Comparison of ENCODE assay signal across 18 cellular contexts in the genomic region with DNA sequence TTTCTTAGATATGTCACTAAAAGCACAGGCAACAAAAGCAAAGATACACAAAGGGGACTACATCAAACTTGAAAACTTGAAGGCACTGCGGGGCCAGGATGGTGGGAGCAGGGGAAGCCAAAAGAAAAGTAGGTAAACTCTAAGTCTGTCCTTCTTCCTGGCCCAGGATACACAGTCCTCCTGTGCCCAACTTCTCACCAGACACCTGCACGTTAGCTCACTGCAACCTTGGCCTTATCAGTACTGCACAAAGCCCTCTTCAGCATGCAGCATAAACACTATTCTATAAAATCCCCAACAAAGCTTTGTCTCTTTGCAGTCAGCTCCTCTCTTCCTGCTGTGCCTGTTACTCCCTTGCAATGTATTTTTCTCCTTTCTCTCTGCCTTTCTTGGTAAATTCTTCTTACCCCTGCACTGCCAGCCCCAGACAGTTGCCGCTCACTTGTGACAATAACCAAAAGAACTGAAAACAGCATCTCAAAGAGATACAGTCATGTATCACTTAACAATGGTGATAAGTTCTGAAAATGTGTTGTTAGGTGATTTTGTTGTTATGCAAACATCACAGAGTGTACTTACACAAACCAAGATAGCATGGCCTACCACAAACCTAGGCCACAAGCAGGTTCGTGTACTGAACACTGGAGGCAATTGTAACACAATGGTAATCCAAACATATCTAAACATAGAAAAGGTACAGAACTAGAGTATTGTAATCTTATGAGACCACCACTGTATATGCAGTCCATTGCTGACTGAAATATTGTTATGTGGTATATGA. TPM values are rescaled to one million over a fixed set of nuclear protein-coding genes. Genes with fewer than 3 reads are reported as not detected.
DNase-seq lines count a peak whose midpoint lies in the region; ATAC-seq, FAIRE-seq and TF ChIP-seq lines count a peak whose summit lies in the region.
"Had no signal": no experiment of that assay in that cellular context is flagged by ENCODE, and none has a peak within 500 bp of the region (broad histone marks: within the 10 kb centered on the region; RNA-seq: fewer than 3 reads in every experiment).

No MANE protein-coding gene starts in this region.

- H3K27ac ChIP-seq in mesodermal cell (ENCODE audit: low read depth, low read length, severe bottlenecking) = peak overlapping the region; percentile 24
- H3K27ac ChIP-seq in small intestine (ENCODE audit: low read depth in 1 of 2, low read length in 1 of 2) = no peak overlapping the region
- no peak overlapping the region for H3K27ac ChIP-seq in mesenchymal stem cell (ENCODE audit: low read length, poor library complexity, severe bottlenecking)
- H3K27ac ChIP-seq: upper lobe of left lung had no signal

- intact Hi-C loops in Right ventricle myocardium inferior (cut with DNase I) (no loop called here), cardiac septum (cut with DNase I) (no loop called here)

- no peak overlapping the region for H3K18ac ChIP-seq in mesenchymal stem cell (ENCODE audit: low read depth in 1 of 2, low read length in 2 of 2)

- no peak for FAIRE-seq in small intestine (lab: Jason Lieb, UNC)
- FAIRE-seq: GM18507, kidney had no signal

- H3K27me3 ChIP-seq in small intestine (ENCODE audit: control insufficient read depth in 2 of 2, insufficient read depth in 2 of 2, low read length in 2 of 2) = no peaks in the 10 kb centered on the region
- no peaks in the 10 kb centered on the region for H3K27me3 ChIP-seq in mesenchymal stem cell (ENCODE audit: control insufficient read depth in 1 of 2, insufficient read depth in 1 of 2, low read length in 2 of 2)
- H3K27me3 ChIP-seq: upper lobe of left lung had no signal

- H3K4me1 Mint-ChIP-seq in endothelial cell (ENCODE audit: unreplicated experiment) (peaks cover 58% of the 10 kb centered on the region), type B pancreatic cell (ENCODE audit: unreplicated experiment) (peaks cover 25% of the 10 kb centered on the region)

- H3K23ac ChIP-seq in mesenchymal stem cell (ENCODE audit: low read length in 2 of 2) = no peak overlapping the region

- H3K9ac ChIP-seq in mesenchymal stem cell (ENCODE audit: low read length) = no peak overlapping the region

- H3K9me3 ChIP-seq in mesodermal cell (ENCODE audit: control insufficient read depth, low read length) = no peaks in the 10 kb centered on the region
- H3K9me3 ChIP-seq in small intestine (ENCODE audit: control insufficient read depth, low read depth) = no peaks in the 10 kb centered on the region
- H3K9me3 ChIP-seq in mesenchymal stem cell (ENCODE audit: control insufficient read depth, low read length) = no peaks in the 10 kb centered on the region
- H3K9me3 ChIP-seq: upper lobe of left lung had no signal

- H3K9me3 Mint-ChIP-seq in endothelial cell (ENCODE audit: unreplicated experiment) (no peaks in the 10 kb centered on the region), type B pancreatic cell (peaks cover 6% of the 10 kb centered on the region)
- H3K9me3 Mint-ChIP-seq: stimulated activated memory B cell treated with anti-CD40 and anti-IgM and Interleukin-4, amounts not matched to agents 10 μg/mL and 1 μg/mL and 100 μg/mL, for 72 hours had no signal

- no peak overlapping the region for H2BK5ac ChIP-seq in mesenchymal stem cell (ENCODE audit: low read depth, low read length, poor library complexity, severe bottlenecking)

- H3K36me3 ChIP-seq in mesodermal cell (ENCODE audit: control insufficient read depth, insufficient read depth, low read length) (peaks cover 27% of the 10 kb centered on the region), small intestine (ENCODE audit: control insufficient read depth in 2 of 2, insufficient read depth in 2 of 2, low read length in 2 of 2) (no peaks in the 10 kb centered on the region), mesenchymal stem cell (ENCODE audit: control insufficient read depth in 1 of 2, insufficient read depth in 2 of 2, low read depth in 1 of 2, low read length in 2 of 2) (peaks cover 0 to 14% of the 10 kb centered on the region in 2 experiments)
- H3K36me3 ChIP-seq: upper lobe of left lung had no signal

- H3K4me3 ChIP-seq in mesodermal cell (ENCODE audit: extremely low read depth, insufficient read depth, low read length, poor library complexity, severe bottlenecking) (no peak overlapping the region), small intestine (ENCODE audit: low read depth in 1 of 2, low read length in 2 of 2) (no peak overlapping the region), mesenchymal stem cell (ENCODE audit: insufficient read depth in 1 of 2, low read depth in 1 of 2, low read length in 2 of 2) (no peak overlapping the region)
- H3K4me3 ChIP-seq: upper lobe of left lung had no signal

- H2BK15ac ChIP-seq in mesenchymal stem cell (ENCODE audit: low read depth, poor library complexity, severe bottlenecking) = no peak overlapping the region

- H3K14ac ChIP-seq in mesenchymal stem cell (ENCODE audit: low read length in 2 of 2) = no peak overlapping the region

- H4K8ac ChIP-seq in mesenchymal stem cell (ENCODE audit: low read length) = no peak overlapping the region

- H3K27ac Mint-ChIP-seq in endothelial cell (ENCODE audit: unreplicated experiment) (peak overlapping the region; percentile 97), type B pancreatic cell (peak overlapping the region; percentile 17)
- H3K27ac Mint-ChIP-seq: stimulated activated memory B cell treated with anti-CD40 and anti-IgM and Interleukin-4, amounts not matched to agents 10 μg/mL and 1 μg/mL and 100 μg/mL, for 72 hours had no signal

- no peak overlapping the region for H3K4me2 ChIP-seq in mesenchymal stem cell (ENCODE audit: low read length, poor library complexity, severe bottlenecking)

- peaks cover 22% of the 10 kb centered on the region for H3K27me3 Mint-ChIP-seq in endothelial cell (ENCODE audit: unreplicated experiment)
- H3K27me3 Mint-ChIP-seq in type B pancreatic cell = no peaks in the 10 kb centered on the region

- ATAC-seq in Right ventricle myocardium inferior (peak; percentile 49), omental fat pad (ENCODE audit: low FRiP score) (no peak)
- ATAC-seq: stimulated activated memory B cell treated with anti-CD40 and anti-IgM and Interleukin-4, amounts not matched to agents 10 μg/mL and 1 μg/mL and 100 μg/mL, for 72 hours had no signal

- no peak overlapping the region for H2AK5ac ChIP-seq in mesenchymal stem cell (ENCODE audit: low read length, severe bottlenecking)

- H3K4me1 ChIP-seq in mesodermal cell (ENCODE audit: control insufficient read depth, insufficient read depth, low read length, poor library complexity, severe bottlenecking) (no peaks in the 10 kb centered on the region), small intestine (ENCODE audit: control insufficient read depth in 2 of 2, insufficient read depth in 1 of 2, low read depth in 1 of 2, low read length in 1 of 2) (no peaks in the 10 kb centered on the region), mesenchymal stem cell (ENCODE audit: control insufficient read depth, insufficient read depth, low read depth, low read length) (peaks cover 9% of the 10 kb centered on the region)

- no peak overlapping the region for H2AFZ ChIP-seq in mesenchymal stem cell (ENCODE audit: low read depth, low read length)

- no peak overlapping the region for H2BK12ac ChIP-seq in mesenchymal stem cell (ENCODE audit: low read length in 2 of 2)

- DNase-seq in Right ventricle myocardium inferior (ENCODE audit: missing footprints) (no peak), cardiac septum (ENCODE audit: low spot score) (no peak), endothelial cell (ENCODE audit: low spot score) (no peak), type B pancreatic cell (ENCODE audit: extremely low spot score, unreplicated experiment) (no peak), small intestine (no peak), mesenchymal stem cell (no peak), omental fat pad (ENCODE audit: low spot score) (no peak)
- DNase-seq: activated CD4-positive, alpha-beta T cell treated with anti-CD3 and anti-CD28 coated beads, Interleukin-2, amount 50 U/mL, for 4 hours; activated naive CD4-positive, alpha-beta T cell; EL; kidney; NCI-H1417 treated with DMSO at 0.1 percent for 48 hours; stimulated activated CD4-positive, alpha-beta T cell treated with anti-CD3 and anti-CD28 coated beads, Interleukin-15, amount 100 ng/mL, for 24 hours; T-helper 1 cell; upper lobe of left lung had no signal

- H3K4ac ChIP-seq in mesenchymal stem cell (ENCODE audit: low read depth in 1 of 2, low read length in 2 of 2) = no peak overlapping the region

- H3K79me1 ChIP-seq in mesenchymal stem cell (replicated peaks; ENCODE audit: low read length, poor library complexity, severe bottlenecking) = peaks cover 47% of the 10 kb centered on the region

- H3K4me3 Mint-ChIP-seq in endothelial cell (ENCODE audit: unreplicated experiment) (peak overlapping the region; percentile 53), type B pancreatic cell (no peak overlapping the region)
- H3K4me3 Mint-ChIP-seq: stimulated activated memory B cell treated with anti-CD40 and anti-IgM and Interleukin-4, amounts not matched to agents 10 μg/mL and 1 μg/mL and 100 μg/mL, for 72 hours had no signal

- TF ChIP-seq CTCF in endothelial cell (IDR thresholded peaks at IDR 0.05; ENCODE audit: unreplicated experiment) (no peak), type B pancreatic cell (conservative IDR thresholded peaks at IDR 0.05) (no peak), omental fat pad (IDR thresholded peaks at IDR 0.05) (no peak)

- H4K91ac ChIP-seq in mesenchymal stem cell (ENCODE audit: low read length) = no peak overlapping the region

- H3K36me3 Mint-ChIP-seq in endothelial cell (ENCODE audit: low read depth, unreplicated experiment) (peaks cover 22% of the 10 kb centered on the region), type B pancreatic cell (peaks cover 15% of the 10 kb centered on the region)
- H3K36me3 Mint-ChIP-seq: stimulated activated memory B cell treated with anti-CD40 and anti-IgM and Interleukin-4, amounts not matched to agents 10 μg/mL and 1 μg/mL and 100 μg/mL, for 72 hours had no signal

- WGBS in mesodermal cell (ENCODE audit: insufficient coverage in 2 of 2), 2 experiments = 88 to 100% methylated on average over 2 of the region's 4 CpGs
- WGBS in small intestine, 3 donors = 55 to 71% (median 57%) methylated on average over 4 of the region's 4 CpGs
- WGBS in mesenchymal stem cell = 92% methylated on average over 2 of the region's 4 CpGs

- H2BK120ac ChIP-seq in mesenchymal stem cell (ENCODE audit: low read depth, low read length) = no peak overlapping the region

RNA-seq across cellular contexts. Expression of a gene that starts 51.2 kb away (rescaled TPM):
- total RNA-seq in Right ventricle myocardium inferior = 7.8 TPM
- 1.4 TPM for total RNA-seq in cardiac septum
- total RNA-seq in endothelial cell (ENCODE audit: unreplicated experiment) = 95.5 TPM
- 36.2 TPM for polyA plus RNA-seq in mesodermal cell (2013, experiment 1 of 2)
- 36.7 TPM for polyA plus RNA-seq in mesodermal cell (2013, experiment 2 of 2)
- total RNA-seq in type B pancreatic cell (ENCODE audit: low replicate concordance) = 26.0 and 47.0 TPM in 2 replicates
- 1 to 10 TPM; 1.1 to 6.0 (median 5.0) TPM for polyA plus RNA-seq in small intestine
- 6.8 TPM for polyA plus RNA-seq in mesenchymal stem cell (2013, experiment 1 of 2)
- 6.4 TPM for polyA plus RNA-seq in mesenchymal stem cell (2013, experiment 2 of 2)
- total RNA-seq in omental fat pad = 1 to 10 TPM; 4.7 to 9.7 (median 6.7) TPM
